Comparison of ENCODE assay signal across 13 cellular contexts in the genomic region with DNA sequence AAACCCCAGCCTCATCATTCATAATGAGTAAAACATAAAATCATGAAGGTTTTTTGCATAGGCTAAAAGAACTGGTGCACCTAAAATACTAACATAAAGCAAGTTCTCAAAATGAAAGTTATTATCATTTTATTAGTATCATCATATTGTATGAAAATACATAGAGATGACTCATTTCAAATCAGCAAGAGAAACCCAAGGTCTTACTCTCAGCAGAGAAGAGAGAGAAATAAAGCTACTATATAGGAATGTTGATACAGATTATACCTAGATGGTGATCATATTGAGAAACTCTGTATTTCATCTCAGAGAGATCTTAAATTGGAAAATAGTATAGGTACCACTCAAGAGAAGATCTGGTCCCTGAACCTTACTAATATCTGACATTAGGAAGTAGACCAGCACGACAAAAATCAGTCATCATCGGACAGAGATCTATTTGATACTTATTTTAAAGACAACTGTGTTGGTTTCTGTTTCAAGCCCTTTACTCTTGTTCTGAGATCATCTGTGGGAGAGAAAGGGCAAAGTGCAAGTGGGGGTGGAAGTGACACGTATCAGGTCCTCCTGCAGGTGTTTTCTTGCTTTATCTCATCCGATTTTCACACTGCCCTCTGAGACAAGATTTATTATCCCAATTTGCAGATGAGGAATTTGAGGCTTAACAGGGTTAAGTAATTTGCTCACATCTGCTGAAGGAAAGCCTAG.
A peak's percentile ranks its signal among the peaks of the same experiment; 100 is the strongest.
DNase-seq lines count a peak whose midpoint lies in the region; ATAC-seq, FAIRE-seq and TF ChIP-seq lines count a peak whose summit lies in the region.
"Had no signal": no experiment of that assay in that cellular context is flagged by ENCODE, and none has a peak within 500 bp of the region (broad histone marks: within the 10 kb centered on the region; RNA-seq: fewer than 3 reads in every experiment).

No MANE protein-coding gene starts in this region.

- peak overlapping the region; percentile 51 for H3K27ac ChIP-seq in hepatocyte

- FAIRE-seq in D721Med (lab: Jason Lieb, UNC): no peak

- no peak overlapping the region for H3K4me2 ChIP-seq in hepatocyte

- H3K27me3 ChIP-seq in hepatocyte: peaks cover 3% of the 10 kb centered on the region

- peak; percentile 94 for ATAC-seq in GM18907 (IDR thresholded peaks at IDR 0.05; ENCODE audit: unreplicated experiment)
- peak; percentile 89 for ATAC-seq in GM21529 (IDR thresholded peaks at IDR 0.05; ENCODE audit: unreplicated experiment)
- peak; percentile 91 for ATAC-seq in HG03097 (IDR thresholded peaks at IDR 0.05; ENCODE audit: low FRiP score, unreplicated experiment)
- ATAC-seq: activated CD4-positive, CD25-positive, alpha-beta regulatory T cell treated with anti-CD3 and anti-CD28 coated beads, Interleukin-2, amount 50 U/mL, for 24 hours; right cardiac atrium had no signal

- peak; percentile 6 for DNase-seq in hepatocyte (ENCODE audit: low spot score)
- no peak for DNase-seq in D721Med (ENCODE audit: insufficient read length, low spot score)
- no peak for DNase-seq in ecto neural progenitor cell (ENCODE audit: low spot score)
- no peak for DNase-seq in cortex of kidney (lab: John Stamatoyannopoulos, UW)
- no peak for DNase-seq in activated naive CD4-positive, alpha-beta T cell treated with anti-CD3 and anti-CD28 coated beads, Interleukin-2, amount 50 U/mL, for 16 hours
- DNase-seq: activated naive CD4-positive, alpha-beta T cell treated with anti-CD3 and anti-CD28 coated beads, Interleukin-2, amount 10 ng/mL, durations not matched to agents 7 days and 5 days; dermis blood vessel endothelial cell; mammary epithelial cell; right cardiac atrium had no signal

- H3K9me2 ChIP-seq in hepatocyte (replicated peaks; ENCODE audit: insufficient read depth): no peaks in the 10 kb centered on the region

- no peak overlapping the region for H2AFZ ChIP-seq in hepatocyte

- H3K4me1 ChIP-seq in hepatocyte (ENCODE audit: insufficient read depth): no peaks in the 10 kb centered on the region

- H3K36me3 ChIP-seq in hepatocyte (replicated peaks; ENCODE audit: insufficient read depth, low read depth): no peaks in the 10 kb centered on the region

- 53% methylated on average over 4 of the region's 4 CpGs for WGBS in hepatocyte (ENCODE audit: low lambda C conversion rate, missing lambda C conversion rate)

- H4K20me1 ChIP-seq in hepatocyte (ENCODE audit: insufficient read depth, poor library complexity, severe bottlenecking): no peaks in the 10 kb centered on the region

- H3K9me3 ChIP-seq in hepatocyte (ENCODE audit: low read depth): no peaks in the 10 kb centered on the region

- TF ChIP-seq CTCF in hepatocyte (IDR thresholded peaks at IDR 0.05; ENCODE audit: poor library complexity) (no peak), D721Med (IDR thresholded peaks at IDR 0.05; ENCODE audit: insufficient read depth, missing control alignments) (no peak)

- H3K79me2 ChIP-seq in hepatocyte: no peaks in the 10 kb centered on the region

- no peak overlapping the region for H3K4me3 ChIP-seq in hepatocyte
